In the genomic region with DNA sequence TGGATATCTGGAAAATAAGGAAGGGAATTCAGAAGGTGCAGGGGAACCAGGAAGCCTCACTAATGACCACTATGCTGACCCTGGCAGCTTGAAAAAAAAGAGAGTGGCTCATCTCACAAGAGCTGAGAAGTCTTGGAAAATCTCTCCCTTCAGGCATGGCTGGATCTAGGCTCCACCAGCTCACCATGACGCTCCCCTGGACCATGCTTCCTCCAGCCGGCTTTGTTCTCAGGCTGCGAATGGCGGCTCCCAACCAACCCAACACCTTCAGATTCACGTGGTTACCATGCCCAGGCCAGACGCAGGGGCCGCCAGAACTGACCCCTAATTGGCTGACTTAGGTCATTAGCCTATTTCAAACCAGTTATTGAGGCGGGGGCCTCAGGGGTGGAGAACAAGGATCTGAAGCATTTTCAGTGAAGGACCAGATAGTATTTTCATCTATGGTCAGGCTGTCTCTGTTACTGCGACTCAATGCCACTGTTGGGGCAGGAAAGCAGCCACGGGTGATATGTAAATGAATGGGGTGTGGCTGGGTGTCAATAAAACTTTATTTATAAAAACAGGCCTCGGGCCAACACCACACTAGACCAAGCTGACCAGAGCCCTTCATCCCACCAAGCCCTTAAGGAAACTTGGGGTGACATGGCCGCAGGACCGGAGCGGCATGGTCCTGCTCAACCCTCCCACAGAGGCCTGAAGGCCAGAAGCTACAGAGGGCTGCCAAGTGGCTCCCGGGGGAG, we compare ENCODE assay signal across 33 cellular contexts.
"Had no signal": no experiment of that assay in that cellular context is flagged by ENCODE, and none has a peak within 500 bp of the region (broad histone marks: within the 10 kb centered on the region; RNA-seq: fewer than 3 reads in every experiment).

No MANE protein-coding gene starts in this region.

- H3K36me3 ChIP-seq: ascending aorta, brain microvascular endothelial cell, esophagus muscularis mucosa, gastroesophageal sphincter, heart left ventricle, WERI-Rb-1 had no signal

- H3K4me1 ChIP-seq: ascending aorta, esophagus muscularis mucosa, gastroesophageal sphincter, heart left ventricle had no signal

- H3K27ac ChIP-seq: ascending aorta, brain microvascular endothelial cell, esophagus muscularis mucosa, gastroesophageal sphincter, heart left ventricle, WERI-Rb-1 had no signal

- H3K27ac Mint-ChIP-seq: activated B cell treated with CpG ODN at 0.5 μM for 24 hours; activated CD8-positive, alpha-beta T cell treated with anti-CD3 and anti-CD28 coated beads for 36 hours; activated naive CD8-positive, alpha-beta T cell treated with anti-CD3 and anti-CD28 coated beads, Interleukin-2, amount 10 ng/mL, durations not matched to agents 7 days and 5 days; activated T-helper 17 cell treated with anti-CD3 and anti-CD28 coated beads, Interleukin-2, amount 50 U/mL, for 72 hours; effector memory CD8-positive, alpha-beta T cell; T-helper 17 cell; T-helper 2 cell treated with Interferon-gamma antibody and Interleukin-4, amounts not matched to agents 5 μg/mL and 100 μg/mL, for 36 hours had no signal

- FAIRE-seq: bronchial epithelial cell, colon had no signal

- H3K36me3 Mint-ChIP-seq: activated naive CD8-positive, alpha-beta T cell treated with anti-CD3 and anti-CD28 coated beads, Interleukin-2, amount 10 ng/mL, durations not matched to agents 7 days and 5 days had no signal

- H3K4me3 Mint-ChIP-seq: activated B cell treated with CpG ODN at 0.5 μM for 24 hours; activated CD8-positive, alpha-beta T cell treated with anti-CD3 and anti-CD28 coated beads for 36 hours; activated naive CD8-positive, alpha-beta T cell treated with anti-CD3 and anti-CD28 coated beads, Interleukin-2, amount 10 ng/mL, durations not matched to agents 7 days and 5 days; activated T-cell treated with anti-CD3 and anti-CD28 coated beads, Interleukin-2, amount 50 U/mL, for 4 hours; activated T-helper 17 cell treated with anti-CD3 and anti-CD28 coated beads, Interleukin-2, amount 50 U/mL, for 72 hours; effector memory CD8-positive, alpha-beta T cell; T-helper 17 cell; T-helper 2 cell treated with Interferon-gamma antibody and Interleukin-4, amounts not matched to agents 5 μg/mL and 100 μg/mL, for 36 hours had no signal

- ATAC-seq: activated CD4-positive, CD25-positive, alpha-beta regulatory T cell treated with anti-CD3 and anti-CD28 coated beads, Interleukin-2, amount 50 U/mL, for 24 hours; activated CD8-positive, alpha-beta T cell treated with anti-CD3 and anti-CD28 coated beads for 36 hours; activated T-cell treated with anti-CD3 and anti-CD28 coated beads, Interleukin-2, amount 50 U/mL, for 4 hours; activated T-helper 17 cell treated with anti-CD3 and anti-CD28 coated beads, Interleukin-2, amount 50 U/mL, for 72 hours; effector memory CD8-positive, alpha-beta T cell; gastroesophageal sphincter; T-helper 17 cell had no signal

- H3K4me1 Mint-ChIP-seq: activated B cell treated with CpG ODN at 0.5 μM for 24 hours; activated T-helper 17 cell treated with anti-CD3 and anti-CD28 coated beads, Interleukin-2, amount 50 U/mL, for 72 hours had no signal

- H3K27me3 ChIP-seq: ascending aorta, brain microvascular endothelial cell had no signal

- DNase-seq: activated B cell treated with CpG ODN at 0.5 μM for 24 hours; activated CD4-positive, alpha-beta T cell treated with anti-CD3 and anti-CD28 coated beads for 48 hours; activated CD4-positive, alpha-beta T cell treated with anti-CD3 and anti-CD28 coated beads, Interleukin-2, amount 50 U/mL, for 1 hour; activated CD4-positive, alpha-beta T cell treated with anti-CD3 and anti-CD28 coated beads, Interleukin-2, amount 50 U/mL, for 48 hours; activated CD8-positive, alpha-beta memory T cell treated with anti-CD3 and anti-CD28 coated beads for 24 hours; activated CD8-positive, alpha-beta T cell treated with anti-CD3 and anti-CD28 coated beads for 36 hours; activated effector memory CD4-positive, alpha-beta T cell treated with Interleukin-2 at 50 U/mL for 16 hours; activated gamma-delta T cell treated with Interleukin-2 at 50 U/mL for 16 hours; activated naive CD4-positive, alpha-beta T cell treated with anti-CD3 and anti-CD28 coated beads, Interleukin-2, amount 50 U/mL, for 16 hours; activated naive CD4-positive, alpha-beta T cell treated with Interleukin-2 at 50 U/mL for 16 hours; activated naive CD8-positive, alpha-beta T cell treated with anti-CD3 and anti-CD28 coated beads, Interleukin-2, amount 10 ng/mL, durations not matched to agents 7 days and 5 days; activated T-cell treated with anti-CD3 and anti-CD28 coated beads, Interleukin-2, amount 50 U/mL, for 4 hours; brain microvascular endothelial cell; caudate nucleus; cortex of kidney; dermis blood vessel endothelial cell; effector CD4-positive, alpha-beta T cell; effector memory CD8-positive, alpha-beta T cell; erythroblast; foreskin melanocyte; T-helper 1 cell; T1000; WERI-Rb-1 had no signal

- H3K9me3 Mint-ChIP-seq: activated B cell treated with CpG ODN at 0.5 μM for 24 hours; activated CD8-positive, alpha-beta T cell treated with anti-CD3 and anti-CD28 coated beads for 36 hours; activated T-cell treated with anti-CD3 and anti-CD28 coated beads, Interleukin-2, amount 50 U/mL, for 4 hours; activated T-helper 17 cell treated with anti-CD3 and anti-CD28 coated beads, Interleukin-2, amount 50 U/mL, for 72 hours; effector memory CD8-positive, alpha-beta T cell; T-helper 2 cell treated with Interferon-gamma antibody and Interleukin-4, amounts not matched to agents 5 μg/mL and 100 μg/mL, for 36 hours had no signal

- H3K27me3 Mint-ChIP-seq: activated CD8-positive, alpha-beta T cell treated with anti-CD3 and anti-CD28 coated beads for 36 hours had no signal

- H3K4me3 ChIP-seq: ascending aorta, esophagus muscularis mucosa, gastroesophageal sphincter, heart left ventricle had no signal
